In genomic region chr2:15559800-15560403, GRCh38 we compare ENCODE assay signal across 7 cellular contexts. TPM values are rescaled to one million over a fixed set of nuclear protein-coding genes. Genes with fewer than 3 reads are reported as not detected.
DNase-seq lines count a peak whose midpoint lies in the region; ATAC-seq and TF ChIP-seq lines count a peak whose summit lies in the region.

No MANE protein-coding gene starts in this region.

- H3K27me3 Mint-ChIP-seq in activated B cell treated with CpG ODN at 0.5 μM for 24 hours = peaks cover 3% of the 10 kb centered on the region

- no peak for TF ChIP-seq POLR2A in spleen (IDR thresholded peaks at IDR 0.05)

- no peak overlapping the region for H3K27ac Mint-ChIP-seq in activated B cell treated with CpG ODN at 0.5 μM for 24 hours

- no peak overlapping the region for H3K27ac ChIP-seq in HEK293 (ENCODE audit: extremely low read depth, low read depth, low read length)
- H3K27ac ChIP-seq in iPS DF 6.9 (ENCODE audit: low read length) = no peak overlapping the region
- peak overlapping the region in 6 of 8 donors; percentile 71 to 87 (median 83) for H3K27ac ChIP-seq in spleen

- H3K36me3 ChIP-seq in HEK293 (ENCODE audit: control insufficient read depth in 2 of 2, insufficient read depth in 1 of 2, low read length in 2 of 2) (no peaks in the 10 kb centered on the region), iPS DF 6.9 (ENCODE audit: control insufficient read depth, insufficient read depth, low read length) (no peaks in the 10 kb centered on the region), spleen (peaks cover 0 to 20% (median 6%) of the 10 kb centered on the region in 6 donors)

- CTCF ChIA-PET in HEK293 (lab: Yijun Ruan, JAX) (interaction anchor here (0.6 to 2.1 kb wide), 3 partner anchors 12 to 640 kb away, joined by 3 to 17 read pairs (median 4); no protein-coding TSS in a partner anchor), activated B cell treated with CpG ODN at 0.5 μM for 24 hours (lab: Charles Lee) (interaction anchor here (2.3 kb wide), 1 partner anchor 17 kb away, joined by 7 read pairs; no protein-coding TSS in a partner anchor)

- H3K36me3 Mint-ChIP-seq in activated B cell treated with CpG ODN at 0.5 μM for 24 hours (ENCODE audit: low read depth) = peaks cover 18% of the 10 kb centered on the region

- H3K27me3 ChIP-seq in iPS DF 6.9 (ENCODE audit: control insufficient read depth, insufficient read depth, low read length) (no peaks in the 10 kb centered on the region), spleen (replicated peaks in 1 of 7) (no peaks in the 10 kb centered on the region)

- H3K4me3 ChIP-seq in HEK293 (ENCODE audit: low read depth, low read length) (peak overlapping the region; percentile 99), iPS DF 6.9 (ENCODE audit: low read length) (peak overlapping the region; percentile 78; the same call in 1 of the 2 replicates), spleen (peak overlapping the region; percentile 58 to 97 (median 74))

- peaks cover 31% of the 10 kb centered on the region for H3K4me1 Mint-ChIP-seq in activated B cell treated with CpG ODN at 0.5 μM for 24 hours

- H3K9me3 ChIP-seq in HEK293 (ENCODE audit: control insufficient read depth, insufficient read depth, low read depth, low read length) (no peaks in the 10 kb centered on the region), iPS DF 6.9 (ENCODE audit: control insufficient read depth, insufficient read depth, low read length) (no peaks in the 10 kb centered on the region), spleen (no peaks in the 10 kb centered on the region)

- H3K4me1 ChIP-seq in HEK293 (ENCODE audit: control insufficient read depth, insufficient read depth, low read length) = no peaks in the 10 kb centered on the region
- H3K4me1 ChIP-seq in iPS DF 6.9 (ENCODE audit: control insufficient read depth, insufficient read depth, low read length) = no peaks in the 10 kb centered on the region
- H3K4me1 ChIP-seq in spleen = peaks cover 9 to 48% (median 36%) of the 10 kb centered on the region in 6 donors

- DNase-seq in activated B cell treated with CpG ODN at 0.5 μM for 24 hours (no peak), iPS DF 6.9 (ENCODE audit: low read depth, low spot score) (no peak), spleen (no peak)
- no peak for DNase-seq in stimulated activated CD4-positive, alpha-beta T cell treated with anti-CD3 and anti-CD28 coated beads, Interleukin-4, amount 100 ng/mL, for 4 hours

- no peak for TF ChIP-seq CTCF in HEK293 (tag by site-specific recombination; IDR thresholded peaks at IDR 0.05)
- no peak for TF ChIP-seq CTCF in activated B cell treated with CpG ODN at 0.5 μM for 24 hours (IDR thresholded peaks at IDR 0.05)
- no peak for TF ChIP-seq CTCF in spleen (IDR thresholded peaks at IDR 0.05 in 8 of 11, conservative IDR thresholded peaks at IDR 0.05 in 3 of 11)

- POLR2A ChIA-PET in HEK293 (lab: Yijun Ruan, JAX) (no interaction called here), activated B cell treated with CpG ODN at 0.5 μM for 24 hours (lab: Charles Lee) (interaction anchor here (0.5 to 3.7 kb wide), 2 partner anchors 13 to 32 kb away, joined by 5 to 19 read pairs; partner anchors contain the start of gene DDX1)

- ATAC-seq in activated B cell treated with CpG ODN at 0.5 μM for 24 hours (ENCODE audit: low read depth) (no peak), HG02759 (IDR thresholded peaks at IDR 0.05; ENCODE audit: unreplicated experiment) (no peak), GM19395 (IDR thresholded peaks at IDR 0.05; ENCODE audit: unreplicated experiment) (no peak)

- WGBS in iPS DF 6.9 (ENCODE audit: insufficient coverage, insufficient read length) = no CpG with 5 or more reads among the region's 6 CpGs
- WGBS in spleen, 5 donors = 19 to 25% (median 21%) methylated on average over 6 of the region's 6 CpGs

- H3K9me3 Mint-ChIP-seq in activated B cell treated with CpG ODN at 0.5 μM for 24 hours = no peaks in the 10 kb centered on the region

- peak overlapping the region; percentile 100 for H3K4me3 Mint-ChIP-seq in activated B cell treated with CpG ODN at 0.5 μM for 24 hours

- intact Hi-C loops in activated B cell treated with CpG ODN at 0.5 μM for 24 hours (cut with micrococcal nuclease) (no loop called here), spleen (cut with DNase I; ENCODE audit: low total_unique reads) (no loop called here)

TF ChIP-seq in HEK293, 187 proteins besides CTCF, POLR2A, EP300 and RAD21:
- no peak for TF ChIP-seq ZNF146 (tag by site-specific recombination; IDR thresholded peaks at IDR 0.05)
- TF ChIP-seq ZNF174 (tag by site-specific recombination; IDR thresholded peaks at IDR 0.05) = no peak
- TF ChIP-seq YY1 (tag by site-specific recombination; IDR thresholded peaks at IDR 0.05) = no peak
- TF ChIP-seq ZBTB44 (tag by site-specific recombination; IDR thresholded peaks at IDR 0.05) = no peak
- TF ChIP-seq ZSCAN23 (tag by site-specific recombination; IDR thresholded peaks at IDR 0.05) = no peak
- no peak for TF ChIP-seq ZNF658 (tag by site-specific recombination; IDR thresholded peaks at IDR 0.05)
- TF ChIP-seq ZNF266 (tag by site-specific recombination; IDR thresholded peaks at IDR 0.05; ENCODE audit: low read depth) = no peak
- TF ChIP-seq, protein P1, sequence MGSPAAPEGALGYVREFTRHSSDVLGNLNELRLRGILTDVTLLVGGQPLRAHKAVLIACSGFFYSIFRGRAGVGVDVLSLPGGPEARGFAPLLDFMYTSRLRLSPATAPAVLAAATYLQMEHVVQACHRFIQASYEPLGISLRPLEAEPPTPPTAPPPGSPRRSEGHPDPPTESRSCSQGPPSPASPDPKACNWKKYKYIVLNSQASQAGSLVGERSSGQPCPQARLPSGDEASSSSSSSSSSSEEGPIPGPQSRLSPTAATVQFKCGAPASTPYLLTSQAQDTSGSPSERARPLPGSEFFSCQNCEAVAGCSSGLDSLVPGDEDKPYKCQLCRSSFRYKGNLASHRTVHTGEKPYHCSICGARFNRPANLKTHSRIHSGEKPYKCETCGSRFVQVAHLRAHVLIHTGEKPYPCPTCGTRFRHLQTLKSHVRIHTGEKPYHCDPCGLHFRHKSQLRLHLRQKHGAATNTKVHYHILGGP (tag by site-specific recombination; IDR thresholded peaks at IDR 0.05) = no peak
- no peak for TF ChIP-seq RBAK (tag by site-specific recombination; IDR thresholded peaks at IDR 0.05)
- no peak for TF ChIP-seq ZNF830 (tag by site-specific recombination; IDR thresholded peaks at IDR 0.05; ENCODE audit: low read depth)
- TF ChIP-seq ZBTB17 (tag by site-specific recombination; IDR thresholded peaks at IDR 0.05) = no peak
- no peak for TF ChIP-seq YY2 (tag by site-specific recombination; IDR thresholded peaks at IDR 0.05)
- TF ChIP-seq ZNF777 (tag by site-specific recombination; IDR thresholded peaks at IDR 0.05; ENCODE audit: borderline replicate concordance) = no peak
- no peak for TF ChIP-seq KLF1 (tag by site-specific recombination; IDR thresholded peaks at IDR 0.05)
- no peak for TF ChIP-seq ZNF184 (tag by site-specific recombination; IDR thresholded peaks at IDR 0.05)

RNA-seq across cellular contexts. Expression of gene NBAS, which starts 1.2 kb away (rescaled TPM):
- total RNA-seq in activated B cell treated with CpG ODN at 0.5 μM for 24 hours (39.1 and 40.1 TPM in 2 replicates), spleen (10 to 100 TPM; 38.6 to 49.0 (median 43.8) TPM)
- polyA plus RNA-seq in spleen = 10 to 100 TPM; 21.1 to 27.3 (median 24.8) TPM

RNA-seq across cellular contexts. Expression of gene DDX1, which starts 31.8 kb away (rescaled TPM):
- total RNA-seq in activated B cell treated with CpG ODN at 0.5 μM for 24 hours (72.4 and 74.4 TPM in 2 replicates), spleen (10 to 100 TPM; 45.6 to 62.0 (median 56.5) TPM)
- polyA plus RNA-seq in spleen = 10 to 100 TPM; 32.6 to 47.3 (median 42.5) TPM

Comparison
In these comparisons a context has a peak if more than half of its experiments do, and no peak if none do; other contexts are left out.
1. H3K27ac ChIP-seq: peak in spleen (6 of 8); none in HEK293 (single experiment) and iPS DF 6.9 (single experiment).
2. Peak in every context shown above with its lines, with median percentiles within 50 percentile points of each other: H3K4me3 ChIP-seq.